ENCODE assay signal across 1 cellular context in the genomic region with DNA sequence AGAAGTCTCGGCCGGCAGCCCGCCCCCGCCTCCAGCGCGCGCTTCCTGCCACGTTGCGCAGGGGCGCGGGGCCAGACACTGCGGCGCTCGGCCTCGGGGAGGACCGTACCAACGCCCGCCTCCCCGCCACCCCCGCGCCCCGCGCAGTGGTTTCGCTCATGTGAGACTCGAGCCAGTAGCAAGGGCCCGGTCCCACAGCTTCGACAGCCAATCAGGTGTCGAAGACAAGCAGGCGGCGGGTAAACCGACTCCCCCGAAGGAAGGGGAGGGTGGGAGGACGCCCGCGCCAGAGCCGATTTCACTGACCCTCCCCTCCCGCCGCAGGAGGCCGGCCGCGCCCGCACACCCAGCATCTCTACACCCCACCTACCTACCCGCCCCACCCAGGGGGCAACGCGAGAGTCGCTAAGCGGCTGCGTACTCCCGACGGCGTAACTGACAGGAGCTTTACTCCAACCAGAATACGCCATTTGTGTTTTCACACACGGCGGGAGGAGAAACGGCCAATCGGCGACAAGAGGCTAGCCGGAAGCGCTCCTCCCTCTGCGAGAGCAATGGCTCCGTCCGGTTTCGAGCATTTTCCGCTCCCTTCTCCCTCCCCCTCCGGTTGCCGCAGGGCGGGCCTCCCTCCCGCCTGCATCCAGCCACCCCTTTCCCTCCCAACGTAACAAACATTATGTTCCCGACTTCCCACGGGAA.
TF ChIP-seq lines count a peak whose summit lies in the region.

No MANE protein-coding gene starts in this region.

TF ChIP-seq in HepG2, 621 proteins besides CTCF, POLR2A, EP300 and RAD21 (continued from another document and continues in another):
- TF ChIP-seq, protein P1, sequence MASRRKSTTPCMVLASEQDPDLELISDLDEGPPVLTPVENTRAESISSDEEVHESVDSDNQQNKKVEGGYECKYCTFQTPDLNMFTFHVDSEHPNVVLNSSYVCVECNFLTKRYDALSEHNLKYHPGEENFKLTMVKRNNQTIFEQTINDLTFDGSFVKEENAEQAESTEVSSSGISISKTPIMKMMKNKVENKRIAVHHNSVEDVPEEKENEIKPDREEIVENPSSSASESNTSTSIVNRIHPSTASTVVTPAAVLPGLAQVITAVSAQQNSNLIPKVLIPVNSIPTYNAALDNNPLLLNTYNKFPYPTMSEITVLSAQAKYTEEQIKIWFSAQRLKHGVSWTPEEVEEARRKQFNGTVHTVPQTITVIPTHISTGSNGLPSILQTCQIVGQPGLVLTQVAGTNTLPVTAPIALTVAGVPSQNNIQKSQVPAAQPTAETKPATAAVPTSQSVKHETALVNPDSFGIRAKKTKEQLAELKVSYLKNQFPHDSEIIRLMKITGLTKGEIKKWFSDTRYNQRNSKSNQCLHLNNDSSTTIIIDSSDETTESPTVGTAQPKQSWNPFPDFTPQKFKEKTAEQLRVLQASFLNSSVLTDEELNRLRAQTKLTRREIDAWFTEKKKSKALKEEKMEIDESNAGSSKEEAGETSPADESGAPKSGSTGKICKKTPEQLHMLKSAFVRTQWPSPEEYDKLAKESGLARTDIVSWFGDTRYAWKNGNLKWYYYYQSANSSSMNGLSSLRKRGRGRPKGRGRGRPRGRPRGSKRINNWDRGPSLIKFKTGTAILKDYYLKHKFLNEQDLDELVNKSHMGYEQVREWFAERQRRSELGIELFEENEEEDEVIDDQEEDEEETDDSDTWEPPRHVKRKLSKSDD (CRISPR knock-in tag; IDR thresholded peaks at IDR 0.05; ENCODE audit: low read depth) = 0 out of 2 replicates have a peak, but pooled peaks have one; percentile 6
- TF ChIP-seq, protein P2, sequence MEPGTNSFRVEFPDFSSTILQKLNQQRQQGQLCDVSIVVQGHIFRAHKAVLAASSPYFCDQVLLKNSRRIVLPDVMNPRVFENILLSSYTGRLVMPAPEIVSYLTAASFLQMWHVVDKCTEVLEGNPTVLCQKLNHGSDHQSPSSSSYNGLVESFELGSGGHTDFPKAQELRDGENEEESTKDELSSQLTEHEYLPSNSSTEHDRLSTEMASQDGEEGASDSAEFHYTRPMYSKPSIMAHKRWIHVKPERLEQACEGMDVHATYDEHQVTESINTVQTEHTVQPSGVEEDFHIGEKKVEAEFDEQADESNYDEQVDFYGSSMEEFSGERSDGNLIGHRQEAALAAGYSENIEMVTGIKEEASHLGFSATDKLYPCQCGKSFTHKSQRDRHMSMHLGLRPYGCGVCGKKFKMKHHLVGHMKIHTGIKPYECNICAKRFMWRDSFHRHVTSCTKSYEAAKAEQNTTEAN (CRISPR knock-in tag; conservative IDR thresholded peaks at IDR 0.05) = peak; percentile 28; the same call in 1 of the 2 replicates
- TF ChIP-seq, protein P3, sequence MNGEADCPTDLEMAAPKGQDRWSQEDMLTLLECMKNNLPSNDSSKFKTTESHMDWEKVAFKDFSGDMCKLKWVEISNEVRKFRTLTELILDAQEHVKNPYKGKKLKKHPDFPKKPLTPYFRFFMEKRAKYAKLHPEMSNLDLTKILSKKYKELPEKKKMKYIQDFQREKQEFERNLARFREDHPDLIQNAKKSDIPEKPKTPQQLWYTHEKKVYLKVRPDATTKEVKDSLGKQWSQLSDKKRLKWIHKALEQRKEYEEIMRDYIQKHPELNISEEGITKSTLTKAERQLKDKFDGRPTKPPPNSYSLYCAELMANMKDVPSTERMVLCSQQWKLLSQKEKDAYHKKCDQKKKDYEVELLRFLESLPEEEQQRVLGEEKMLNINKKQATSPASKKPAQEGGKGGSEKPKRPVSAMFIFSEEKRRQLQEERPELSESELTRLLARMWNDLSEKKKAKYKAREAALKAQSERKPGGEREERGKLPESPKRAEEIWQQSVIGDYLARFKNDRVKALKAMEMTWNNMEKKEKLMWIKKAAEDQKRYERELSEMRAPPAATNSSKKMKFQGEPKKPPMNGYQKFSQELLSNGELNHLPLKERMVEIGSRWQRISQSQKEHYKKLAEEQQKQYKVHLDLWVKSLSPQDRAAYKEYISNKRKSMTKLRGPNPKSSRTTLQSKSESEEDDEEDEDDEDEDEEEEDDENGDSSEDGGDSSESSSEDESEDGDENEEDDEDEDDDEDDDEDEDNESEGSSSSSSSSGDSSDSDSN (CRISPR knock-in tag; IDR thresholded peaks at IDR 0.05) = 0 out of 2 replicates have a peak, but pooled peaks have one; percentile 21
- TF ChIP-seq RFXANK (CRISPR knock-in tag; IDR thresholded peaks at IDR 0.05) (no peak), ZNF431 (CRISPR knock-in tag; IDR thresholded peaks at IDR 0.05; ENCODE audit: borderline replicate concordance, low read depth) (0 out of 2 replicates have a peak, but pooled peaks have one; percentile 52), KAT7 (CRISPR knock-in tag; IDR thresholded peaks at IDR 0.05; ENCODE audit: borderline replicate concordance) (0 out of 2 replicates have a peak, but pooled peaks have one; percentile 26), ASH2L (IDR thresholded peaks at IDR 0.05; ENCODE audit: insufficient read length, low read depth, low read length) (peak; percentile 42), HNF4A (CRISPR knock-in tag; IDR thresholded peaks at IDR 0.05) (no peak), RFXAP (CRISPR knock-in tag; IDR thresholded peaks at IDR 0.05; ENCODE audit: borderline replicate concordance) (peak; percentile 17; the same call in 1 of the 2 replicates), ZBTB38 (CRISPR knock-in tag; IDR thresholded peaks at IDR 0.05) (peak; percentile 33), ZNF343 (CRISPR knock-in tag; IDR thresholded peaks at IDR 0.05) (no peak), KLF11 (CRISPR knock-in tag; IDR thresholded peaks at IDR 0.05) (0 out of 2 replicates have a peak, but pooled peaks have one; percentile 18), ZNF451 (CRISPR knock-in tag; IDR thresholded peaks at IDR 0.05) (no peak), SP5 (CRISPR knock-in tag; IDR thresholded peaks at IDR 0.05; ENCODE audit: borderline replicate concordance, low read depth) (peak; percentile 17; the same call in 1 of the 2 replicates), AHR (CRISPR knock-in tag; IDR thresholded peaks at IDR 0.05) (peak; percentile 74; the same call in 1 of the 2 replicates), FOXP1 (IDR thresholded peaks at IDR 0.05) (no peak), FOXP1 (CRISPR knock-in tag; IDR thresholded peaks at IDR 0.05) (no peak), ZBTB42 (CRISPR knock-in tag; IDR thresholded peaks at IDR 0.05) (no peak), ATM (IDR thresholded peaks at IDR 0.05; ENCODE audit: borderline replicate concordance) (no peak), MIXL1 (CRISPR knock-in tag; IDR thresholded peaks at IDR 0.05) (peak; percentile 54; the same call in 1 of the 2 replicates), BRD4 (CRISPR knock-in tag; IDR thresholded peaks at IDR 0.05) (no peak), TMF1 (CRISPR knock-in tag; IDR thresholded peaks at IDR 0.05; ENCODE audit: low read depth) (peak; percentile 73), ZNF558 (CRISPR knock-in tag; IDR thresholded peaks at IDR 0.05; ENCODE audit: borderline replicate concordance) (0 out of 2 replicates have a peak, but pooled peaks have one; percentile 69), ATF1 (CRISPR knock-in tag; IDR thresholded peaks at IDR 0.05) (peak; percentile 86), FOXC1 (CRISPR knock-in tag; IDR thresholded peaks at IDR 0.05; ENCODE audit: borderline replicate concordance) (peak; percentile 83; the same call in 1 of the 2 replicates), KDM5B (CRISPR knock-in tag; IDR thresholded peaks at IDR 0.05; ENCODE audit: borderline replicate concordance) (peak; percentile 49; the same call in 1 of the 2 replicates), SAP130 (CRISPR knock-in tag; IDR thresholded peaks at IDR 0.05; ENCODE audit: low read depth) (peak; percentile 56), GATAD1 (CRISPR knock-in tag; IDR thresholded peaks at IDR 0.05) (peak; percentile 86), ZNF749 (CRISPR knock-in tag; IDR thresholded peaks at IDR 0.05; ENCODE audit: borderline replicate concordance) (peak; percentile 67; the same call in 1 of the 2 replicates), ZKSCAN1 (IDR thresholded peaks at IDR 0.05; ENCODE audit: low read length) (no peak), STAT5B (CRISPR knock-in tag; IDR thresholded peaks at IDR 0.05) (no peak), ZNF562 (CRISPR knock-in tag; IDR thresholded peaks at IDR 0.05; ENCODE audit: borderline replicate concordance) (peak; percentile 34; the same call in 1 of the 2 replicates), ZSCAN20 (CRISPR knock-in tag; IDR thresholded peaks at IDR 0.05; ENCODE audit: borderline replicate concordance) (no peak), SOX6 (IDR thresholded peaks at IDR 0.05) (no peak), SOX6 (CRISPR knock-in tag; IDR thresholded peaks at IDR 0.05) (peak; percentile 63), ZNF644 (CRISPR knock-in tag; IDR thresholded peaks at IDR 0.05; ENCODE audit: low read depth) (no peak), NCOA2 (CRISPR knock-in tag; IDR thresholded peaks at IDR 0.05) (peak; percentile 63; the same call in 1 of the 2 replicates), ZNF768 (CRISPR knock-in tag; IDR thresholded peaks at IDR 0.05) (0 out of 2 replicates have a peak, but pooled peaks have one; percentile 7), ZNF367 (CRISPR knock-in tag; IDR thresholded peaks at IDR 0.05; ENCODE audit: borderline replicate concordance) (no peak), SP4 (CRISPR knock-in tag; IDR thresholded peaks at IDR 0.05) (peak; percentile 75), RNF2 (conservative IDR thresholded peaks at IDR 0.05; ENCODE audit: low read depth) (peak; percentile 94)
- TF ChIP-seq, protein P4, sequence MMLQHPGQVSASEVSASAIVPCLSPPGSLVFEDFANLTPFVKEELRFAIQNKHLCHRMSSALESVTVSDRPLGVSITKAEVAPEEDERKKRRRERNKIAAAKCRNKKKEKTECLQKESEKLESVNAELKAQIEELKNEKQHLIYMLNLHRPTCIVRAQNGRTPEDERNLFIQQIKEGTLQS (CRISPR knock-in tag; IDR thresholded peaks at IDR 0.05) = no peak
- TF ChIP-seq, protein P5, sequence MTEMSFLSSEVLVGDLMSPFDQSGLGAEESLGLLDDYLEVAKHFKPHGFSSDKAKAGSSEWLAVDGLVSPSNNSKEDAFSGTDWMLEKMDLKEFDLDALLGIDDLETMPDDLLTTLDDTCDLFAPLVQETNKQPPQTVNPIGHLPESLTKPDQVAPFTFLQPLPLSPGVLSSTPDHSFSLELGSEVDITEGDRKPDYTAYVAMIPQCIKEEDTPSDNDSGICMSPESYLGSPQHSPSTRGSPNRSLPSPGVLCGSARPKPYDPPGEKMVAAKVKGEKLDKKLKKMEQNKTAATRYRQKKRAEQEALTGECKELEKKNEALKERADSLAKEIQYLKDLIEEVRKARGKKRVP (CRISPR knock-in tag; IDR thresholded peaks at IDR 0.05) = peak in 1 of 2 experiments; percentile 36; a peak in 2 of 4 replicates
- TF ChIP-seq, protein P6, sequence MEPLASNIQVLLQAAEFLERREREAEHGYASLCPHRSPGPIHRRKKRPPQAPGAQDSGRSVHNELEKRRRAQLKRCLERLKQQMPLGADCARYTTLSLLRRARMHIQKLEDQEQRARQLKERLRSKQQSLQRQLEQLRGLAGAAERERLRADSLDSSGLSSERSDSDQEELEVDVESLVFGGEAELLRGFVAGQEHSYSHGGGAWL (CRISPR knock-in tag; IDR thresholded peaks at IDR 0.05) = 0 out of 2 replicates have a peak, but pooled peaks have one; percentile 52
- TF ChIP-seq, protein P7, sequence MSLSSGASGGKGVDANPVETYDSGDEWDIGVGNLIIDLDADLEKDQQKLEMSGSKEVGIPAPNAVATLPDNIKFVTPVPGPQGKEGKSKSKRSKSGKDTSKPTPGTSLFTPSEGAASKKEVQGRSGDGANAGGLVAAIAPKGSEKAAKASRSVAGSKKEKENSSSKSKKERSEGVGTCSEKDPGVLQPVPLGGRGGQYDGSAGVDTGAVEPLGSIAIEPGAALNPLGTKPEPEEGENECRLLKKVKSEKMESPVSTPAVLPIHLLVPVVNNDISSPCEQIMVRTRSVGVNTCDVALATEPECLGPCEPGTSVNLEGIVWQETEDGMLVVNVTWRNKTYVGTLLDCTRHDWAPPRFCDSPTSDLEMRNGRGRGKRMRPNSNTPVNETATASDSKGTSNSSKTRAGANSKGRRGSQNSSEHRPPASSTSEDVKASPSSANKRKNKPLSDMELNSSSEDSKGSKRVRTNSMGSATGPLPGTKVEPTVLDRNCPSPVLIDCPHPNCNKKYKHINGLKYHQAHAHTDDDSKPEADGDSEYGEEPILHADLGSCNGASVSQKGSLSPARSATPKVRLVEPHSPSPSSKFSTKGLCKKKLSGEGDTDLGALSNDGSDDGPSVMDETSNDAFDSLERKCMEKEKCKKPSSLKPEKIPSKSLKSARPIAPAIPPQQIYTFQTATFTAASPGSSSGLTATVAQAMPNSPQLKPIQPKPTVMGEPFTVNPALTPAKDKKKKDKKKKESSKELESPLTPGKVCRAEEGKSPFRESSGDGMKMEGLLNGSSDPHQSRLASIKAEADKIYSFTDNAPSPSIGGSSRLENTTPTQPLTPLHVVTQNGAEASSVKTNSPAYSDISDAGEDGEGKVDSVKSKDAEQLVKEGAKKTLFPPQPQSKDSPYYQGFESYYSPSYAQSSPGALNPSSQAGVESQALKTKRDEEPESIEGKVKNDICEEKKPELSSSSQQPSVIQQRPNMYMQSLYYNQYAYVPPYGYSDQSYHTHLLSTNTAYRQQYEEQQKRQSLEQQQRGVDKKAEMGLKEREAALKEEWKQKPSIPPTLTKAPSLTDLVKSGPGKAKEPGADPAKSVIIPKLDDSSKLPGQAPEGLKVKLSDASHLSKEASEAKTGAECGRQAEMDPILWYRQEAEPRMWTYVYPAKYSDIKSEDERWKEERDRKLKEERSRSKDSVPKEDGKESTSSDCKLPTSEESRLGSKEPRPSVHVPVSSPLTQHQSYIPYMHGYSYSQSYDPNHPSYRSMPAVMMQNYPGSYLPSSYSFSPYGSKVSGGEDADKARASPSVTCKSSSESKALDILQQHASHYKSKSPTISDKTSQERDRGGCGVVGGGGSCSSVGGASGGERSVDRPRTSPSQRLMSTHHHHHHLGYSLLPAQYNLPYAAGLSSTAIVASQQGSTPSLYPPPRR (CRISPR knock-in tag; IDR thresholded peaks at IDR 0.05; ENCODE audit: borderline replicate concordance) = no peak; the same call in 1 of the 2 replicates
- TF ChIP-seq, protein P8, sequence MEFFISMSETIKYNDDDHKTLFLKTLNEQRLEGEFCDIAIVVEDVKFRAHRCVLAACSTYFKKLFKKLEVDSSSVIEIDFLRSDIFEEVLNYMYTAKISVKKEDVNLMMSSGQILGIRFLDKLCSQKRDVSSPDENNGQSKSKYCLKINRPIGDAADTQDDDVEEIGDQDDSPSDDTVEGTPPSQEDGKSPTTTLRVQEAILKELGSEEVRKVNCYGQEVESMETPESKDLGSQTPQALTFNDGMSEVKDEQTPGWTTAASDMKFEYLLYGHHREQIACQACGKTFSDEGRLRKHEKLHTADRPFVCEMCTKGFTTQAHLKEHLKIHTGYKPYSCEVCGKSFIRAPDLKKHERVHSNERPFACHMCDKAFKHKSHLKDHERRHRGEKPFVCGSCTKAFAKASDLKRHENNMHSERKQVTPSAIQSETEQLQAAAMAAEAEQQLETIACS (CRISPR knock-in tag; IDR thresholded peaks at IDR 0.05) = peak; percentile 56; the same call in 1 of the 2 replicates
- TF ChIP-seq, protein P9, sequence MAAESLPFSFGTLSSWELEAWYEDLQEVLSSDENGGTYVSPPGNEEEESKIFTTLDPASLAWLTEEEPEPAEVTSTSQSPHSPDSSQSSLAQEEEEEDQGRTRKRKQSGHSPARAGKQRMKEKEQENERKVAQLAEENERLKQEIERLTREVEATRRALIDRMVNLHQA (CRISPR knock-in tag; IDR thresholded peaks at IDR 0.05) = no peak
